In genomic region chr2:55399815-55400214, GRCh38 we compare ENCODE assay signal across 22 cellular contexts.
"Had no signal": no experiment of that assay in that cellular context is flagged by ENCODE, and none has a peak within 500 bp of the region (broad histone marks: within the 10 kb centered on the region; RNA-seq: fewer than 3 reads in every experiment).

No MANE protein-coding gene starts in this region.

- H3K27ac Mint-ChIP-seq: activated CD4-positive, alpha-beta T cell treated with anti-CD3 and anti-CD28 coated beads for 36 hours; activated CD8-positive, alpha-beta memory T cell treated with anti-CD3 and anti-CD28 coated beads, Interleukin-2, amount 10 ng/mL, durations not matched to agents 7 days and 5 days; activated naive CD4-positive, alpha-beta T cell treated with anti-CD3 and anti-CD28 coated beads for 36 hours; activated naive CD8-positive, alpha-beta T cell; activated T-cell treated with anti-CD3 and anti-CD28 coated beads, Interleukin-2, amount 50 U/mL, for 24 hours had no signal

- H3K27me3 Mint-ChIP-seq: activated CD4-positive, alpha-beta T cell treated with anti-CD3 and anti-CD28 coated beads for 36 hours; activated CD8-positive, alpha-beta memory T cell treated with anti-CD3 and anti-CD28 coated beads, Interleukin-2, amount 10 ng/mL, durations not matched to agents 7 days and 5 days; activated naive CD8-positive, alpha-beta T cell; activated T-cell treated with anti-CD3 and anti-CD28 coated beads, Interleukin-2, amount 50 U/mL, for 24 hours had no signal

- H3K4me1 Mint-ChIP-seq: activated CD4-positive, alpha-beta T cell treated with anti-CD3 and anti-CD28 coated beads for 36 hours; activated CD8-positive, alpha-beta memory T cell treated with anti-CD3 and anti-CD28 coated beads, Interleukin-2, amount 10 ng/mL, durations not matched to agents 7 days and 5 days had no signal

- H3K27me3 ChIP-seq: brain microvascular endothelial cell, cardiac muscle cell had no signal

- H3K27ac ChIP-seq: brain microvascular endothelial cell, cardiac muscle cell, WERI-Rb-1 had no signal

- H3K4me3 Mint-ChIP-seq: activated CD4-positive, alpha-beta T cell treated with anti-CD3 and anti-CD28 coated beads for 36 hours; activated CD8-positive, alpha-beta memory T cell treated with anti-CD3 and anti-CD28 coated beads, Interleukin-2, amount 10 ng/mL, durations not matched to agents 7 days and 5 days; activated naive CD4-positive, alpha-beta T cell treated with anti-CD3 and anti-CD28 coated beads for 36 hours; activated naive CD8-positive, alpha-beta T cell; activated T-cell treated with anti-CD3 and anti-CD28 coated beads, Interleukin-2, amount 50 U/mL, for 24 hours had no signal

- ATAC-seq: activated CD4-positive, alpha-beta T cell treated with anti-CD3 and anti-CD28 coated beads for 36 hours; activated CD8-positive, alpha-beta memory T cell treated with anti-CD3 and anti-CD28 coated beads, Interleukin-2, amount 10 ng/mL, durations not matched to agents 7 days and 5 days had no signal

- DNase-seq: activated CD4-positive, alpha-beta T cell treated with anti-CD3 and anti-CD28 coated beads for 36 hours; activated CD8-positive, alpha-beta memory T cell treated with anti-CD3 and anti-CD28 coated beads, Interleukin-2, amount 10 ng/mL, durations not matched to agents 7 days and 5 days; activated effector memory CD4-positive, alpha-beta T cell treated with anti-CD3 and anti-CD28 coated beads, Interleukin-2, amount 50 U/mL, for 16 hours; activated naive CD4-positive, alpha-beta T cell treated with anti-CD3 and anti-CD28 coated beads for 36 hours; activated T-cell treated with anti-CD3 and anti-CD28 coated beads, Interleukin-2, amount 50 U/mL, for 24 hours; amygdala; brain microvascular endothelial cell; cerebellar nuclear complex; Kasumi-1; KBM-7; NCI-H1048; NCI-H1417; NCI-H2029; NCI-H2107; NCI-H345; NCI-H510A; NK-92 treated with Interleukin-12 subunit alpha and Interleukin-12 subunit beta, amount 100 ng/mL, for 24 hours; SIG-M5; T-helper 1 cell; WERI-Rb-1 had no signal

- H3K4me3 ChIP-seq: cardiac muscle cell had no signal

- H3K9me3 Mint-ChIP-seq: activated naive CD4-positive, alpha-beta T cell treated with anti-CD3 and anti-CD28 coated beads for 36 hours; activated T-cell treated with anti-CD3 and anti-CD28 coated beads, Interleukin-2, amount 50 U/mL, for 24 hours had no signal

- H3K36me3 Mint-ChIP-seq: activated CD8-positive, alpha-beta memory T cell treated with anti-CD3 and anti-CD28 coated beads, Interleukin-2, amount 10 ng/mL, durations not matched to agents 7 days and 5 days; activated naive CD8-positive, alpha-beta T cell had no signal

- H3K36me3 ChIP-seq: cardiac muscle cell, WERI-Rb-1 had no signal
